Comparison of ENCODE assay signal across 5 cellular contexts in genomic region chr5:44499381-44499780, GRCh38.
"Had no signal": no experiment of that assay in that cellular context is flagged by ENCODE, and none has a peak within 500 bp of the region (broad histone marks: within the 10 kb centered on the region; RNA-seq: fewer than 3 reads in every experiment).

No MANE protein-coding gene starts in this region.

- H3K4me1 Mint-ChIP-seq: H9 had no signal

- DNase-seq: GM23248, H9, HCEC 1CT, IMR-90 had no signal

- H3K4me3 ChIP-seq: GM23248, K562 had no signal

- H3K27ac ChIP-seq: GM23248 had no signal

- H3K4me3 Mint-ChIP-seq: H9 had no signal

- H3K27ac Mint-ChIP-seq: H9 had no signal

- ATAC-seq: K562 had no signal
